Comparison of ENCODE assay signal across 1 cellular context in the genomic region with DNA sequence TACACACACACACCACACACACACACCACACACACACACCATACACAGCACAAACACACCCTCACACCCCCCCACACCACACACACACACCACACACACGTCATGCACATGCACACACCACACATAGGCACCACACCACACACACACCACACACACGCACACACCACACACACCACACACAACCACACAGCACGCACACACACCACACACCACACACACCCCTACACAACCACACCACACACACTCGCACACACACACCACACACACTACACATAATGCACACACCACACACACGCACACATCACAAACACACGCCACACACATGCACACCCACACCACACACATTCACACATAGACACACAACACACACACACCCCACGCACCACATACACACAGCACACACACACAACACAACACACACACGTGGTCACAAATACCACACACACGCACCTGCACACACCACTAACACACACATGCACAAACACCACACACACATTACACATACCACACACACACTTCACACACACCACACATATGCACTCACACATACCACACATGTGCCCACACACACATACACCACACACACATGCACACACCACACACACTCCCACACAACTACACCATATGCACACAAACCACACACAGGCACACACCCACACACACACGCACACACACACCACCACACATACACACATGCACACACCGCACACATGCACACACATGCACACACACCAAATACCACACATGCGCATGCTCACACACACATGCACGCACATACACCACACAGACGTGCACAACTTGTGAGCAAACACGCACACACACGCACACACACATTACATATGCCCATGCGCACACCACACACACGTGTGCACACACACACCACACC.
TF ChIP-seq lines count a peak whose summit lies in the region.

No MANE protein-coding gene starts in this region.

TF ChIP-seq in HepG2, 621 proteins besides CTCF, POLR2A, EP300 and RAD21 (continued from another document and continues in another):
- TF ChIP-seq, protein P1, sequence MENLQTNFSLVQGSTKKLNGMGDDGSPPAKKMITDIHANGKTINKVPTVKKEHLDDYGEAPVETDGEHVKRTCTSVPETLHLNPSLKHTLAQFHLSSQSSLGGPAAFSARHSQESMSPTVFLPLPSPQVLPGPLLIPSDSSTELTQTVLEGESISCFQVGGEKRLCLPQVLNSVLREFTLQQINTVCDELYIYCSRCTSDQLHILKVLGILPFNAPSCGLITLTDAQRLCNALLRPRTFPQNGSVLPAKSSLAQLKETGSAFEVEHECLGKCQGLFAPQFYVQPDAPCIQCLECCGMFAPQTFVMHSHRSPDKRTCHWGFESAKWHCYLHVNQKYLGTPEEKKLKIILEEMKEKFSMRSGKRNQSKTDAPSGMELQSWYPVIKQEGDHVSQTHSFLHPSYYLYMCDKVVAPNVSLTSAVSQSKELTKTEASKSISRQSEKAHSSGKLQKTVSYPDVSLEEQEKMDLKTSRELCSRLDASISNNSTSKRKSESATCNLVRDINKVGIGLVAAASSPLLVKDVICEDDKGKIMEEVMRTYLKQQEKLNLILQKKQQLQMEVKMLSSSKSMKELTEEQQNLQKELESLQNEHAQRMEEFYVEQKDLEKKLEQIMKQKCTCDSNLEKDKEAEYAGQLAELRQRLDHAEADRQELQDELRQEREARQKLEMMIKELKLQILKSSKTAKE (CRISPR knock-in tag; IDR thresholded peaks at IDR 0.05; ENCODE audit: borderline replicate concordance): 0 out of 2 replicates have a peak, but pooled peaks have one; percentile 31
- TF ChIP-seq, protein P2, sequence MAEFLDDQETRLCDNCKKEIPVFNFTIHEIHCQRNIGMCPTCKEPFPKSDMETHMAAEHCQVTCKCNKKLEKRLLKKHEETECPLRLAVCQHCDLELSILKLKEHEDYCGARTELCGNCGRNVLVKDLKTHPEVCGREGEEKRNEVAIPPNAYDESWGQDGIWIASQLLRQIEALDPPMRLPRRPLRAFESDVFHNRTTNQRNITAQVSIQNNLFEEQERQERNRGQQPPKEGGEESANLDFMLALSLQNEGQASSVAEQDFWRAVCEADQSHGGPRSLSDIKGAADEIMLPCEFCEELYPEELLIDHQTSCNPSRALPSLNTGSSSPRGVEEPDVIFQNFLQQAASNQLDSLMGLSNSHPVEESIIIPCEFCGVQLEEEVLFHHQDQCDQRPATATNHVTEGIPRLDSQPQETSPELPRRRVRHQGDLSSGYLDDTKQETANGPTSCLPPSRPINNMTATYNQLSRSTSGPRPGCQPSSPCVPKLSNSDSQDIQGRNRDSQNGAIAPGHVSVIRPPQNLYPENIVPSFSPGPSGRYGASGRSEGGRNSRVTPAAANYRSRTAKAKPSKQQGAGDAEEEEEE (CRISPR knock-in tag; IDR thresholded peaks at IDR 0.05; ENCODE audit: borderline replicate concordance): no peak
- no peak for TF ChIP-seq MAFK (conservative IDR thresholded peaks at IDR 0.05 in 1 of 2, IDR thresholded peaks at IDR 0.05 in 1 of 2; ENCODE audit: low read length in 2 of 2)
- no peak for TF ChIP-seq EZH2 (conservative IDR thresholded peaks at IDR 0.05; ENCODE audit: low read depth, low read length)
- TF ChIP-seq ZNF883 (CRISPR knock-in tag; IDR thresholded peaks at IDR 0.05; ENCODE audit: not compliant biosample characterization): no peak
- TF ChIP-seq, protein P3, sequence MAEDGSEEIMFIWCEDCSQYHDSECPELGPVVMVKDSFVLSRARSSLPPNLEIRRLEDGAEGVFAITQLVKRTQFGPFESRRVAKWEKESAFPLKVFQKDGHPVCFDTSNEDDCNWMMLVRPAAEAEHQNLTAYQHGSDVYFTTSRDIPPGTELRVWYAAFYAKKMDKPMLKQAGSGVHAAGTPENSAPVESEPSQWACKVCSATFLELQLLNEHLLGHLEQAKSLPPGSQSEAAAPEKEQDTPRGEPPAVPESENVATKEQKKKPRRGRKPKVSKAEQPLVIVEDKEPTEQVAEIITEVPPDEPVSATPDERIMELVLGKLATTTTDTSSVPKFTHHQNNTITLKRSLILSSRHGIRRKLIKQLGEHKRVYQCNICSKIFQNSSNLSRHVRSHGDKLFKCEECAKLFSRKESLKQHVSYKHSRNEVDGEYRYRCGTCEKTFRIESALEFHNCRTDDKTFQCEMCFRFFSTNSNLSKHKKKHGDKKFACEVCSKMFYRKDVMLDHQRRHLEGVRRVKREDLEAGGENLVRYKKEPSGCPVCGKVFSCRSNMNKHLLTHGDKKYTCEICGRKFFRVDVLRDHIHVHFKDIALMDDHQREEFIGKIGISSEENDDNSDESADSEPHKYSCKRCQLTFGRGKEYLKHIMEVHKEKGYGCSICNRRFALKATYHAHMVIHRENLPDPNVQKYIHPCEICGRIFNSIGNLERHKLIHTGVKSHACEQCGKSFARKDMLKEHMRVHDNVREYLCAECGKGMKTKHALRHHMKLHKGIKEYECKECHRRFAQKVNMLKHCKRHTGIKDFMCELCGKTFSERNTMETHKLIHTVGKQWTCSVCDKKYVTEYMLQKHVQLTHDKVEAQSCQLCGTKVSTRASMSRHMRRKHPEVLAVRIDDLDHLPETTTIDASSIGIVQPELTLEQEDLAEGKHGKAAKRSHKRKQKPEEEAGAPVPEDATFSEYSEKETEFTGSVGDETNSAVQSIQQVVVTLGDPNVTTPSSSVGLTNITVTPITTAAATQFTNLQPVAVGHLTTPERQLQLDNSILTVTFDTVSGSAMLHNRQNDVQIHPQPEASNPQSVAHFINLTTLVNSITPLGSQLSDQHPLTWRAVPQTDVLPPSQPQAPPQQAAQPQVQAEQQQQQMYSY (CRISPR knock-in tag; IDR thresholded peaks at IDR 0.05): no peak
- no peak for TF ChIP-seq NCOA1 (CRISPR knock-in tag; IDR thresholded peaks at IDR 0.05)
- no peak for TF ChIP-seq FOSL1 (CRISPR knock-in tag; IDR thresholded peaks at IDR 0.05; ENCODE audit: borderline replicate concordance)
- TF ChIP-seq, protein P4, sequence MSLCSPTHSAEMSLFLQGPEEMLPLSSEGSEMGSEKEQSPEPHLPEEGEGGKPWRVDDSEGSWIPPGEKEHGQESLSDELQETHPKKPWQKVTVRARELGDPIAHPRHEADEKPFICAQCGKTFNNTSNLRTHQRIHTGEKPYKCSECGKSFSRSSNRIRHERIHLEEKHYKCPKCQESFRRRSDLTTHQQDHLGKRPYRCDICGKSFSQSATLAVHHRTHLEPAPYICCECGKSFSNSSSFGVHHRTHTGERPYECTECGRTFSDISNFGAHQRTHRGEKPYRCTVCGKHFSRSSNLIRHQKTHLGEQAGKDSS (CRISPR knock-in tag; IDR thresholded peaks at IDR 0.05; ENCODE audit: borderline replicate concordance, low read depth): 0 out of 2 replicates have a peak, but pooled peaks have one; percentile 27
- TF ChIP-seq JUND (CRISPR knock-in tag; IDR thresholded peaks at IDR 0.05): no peak
- TF ChIP-seq, protein P5, sequence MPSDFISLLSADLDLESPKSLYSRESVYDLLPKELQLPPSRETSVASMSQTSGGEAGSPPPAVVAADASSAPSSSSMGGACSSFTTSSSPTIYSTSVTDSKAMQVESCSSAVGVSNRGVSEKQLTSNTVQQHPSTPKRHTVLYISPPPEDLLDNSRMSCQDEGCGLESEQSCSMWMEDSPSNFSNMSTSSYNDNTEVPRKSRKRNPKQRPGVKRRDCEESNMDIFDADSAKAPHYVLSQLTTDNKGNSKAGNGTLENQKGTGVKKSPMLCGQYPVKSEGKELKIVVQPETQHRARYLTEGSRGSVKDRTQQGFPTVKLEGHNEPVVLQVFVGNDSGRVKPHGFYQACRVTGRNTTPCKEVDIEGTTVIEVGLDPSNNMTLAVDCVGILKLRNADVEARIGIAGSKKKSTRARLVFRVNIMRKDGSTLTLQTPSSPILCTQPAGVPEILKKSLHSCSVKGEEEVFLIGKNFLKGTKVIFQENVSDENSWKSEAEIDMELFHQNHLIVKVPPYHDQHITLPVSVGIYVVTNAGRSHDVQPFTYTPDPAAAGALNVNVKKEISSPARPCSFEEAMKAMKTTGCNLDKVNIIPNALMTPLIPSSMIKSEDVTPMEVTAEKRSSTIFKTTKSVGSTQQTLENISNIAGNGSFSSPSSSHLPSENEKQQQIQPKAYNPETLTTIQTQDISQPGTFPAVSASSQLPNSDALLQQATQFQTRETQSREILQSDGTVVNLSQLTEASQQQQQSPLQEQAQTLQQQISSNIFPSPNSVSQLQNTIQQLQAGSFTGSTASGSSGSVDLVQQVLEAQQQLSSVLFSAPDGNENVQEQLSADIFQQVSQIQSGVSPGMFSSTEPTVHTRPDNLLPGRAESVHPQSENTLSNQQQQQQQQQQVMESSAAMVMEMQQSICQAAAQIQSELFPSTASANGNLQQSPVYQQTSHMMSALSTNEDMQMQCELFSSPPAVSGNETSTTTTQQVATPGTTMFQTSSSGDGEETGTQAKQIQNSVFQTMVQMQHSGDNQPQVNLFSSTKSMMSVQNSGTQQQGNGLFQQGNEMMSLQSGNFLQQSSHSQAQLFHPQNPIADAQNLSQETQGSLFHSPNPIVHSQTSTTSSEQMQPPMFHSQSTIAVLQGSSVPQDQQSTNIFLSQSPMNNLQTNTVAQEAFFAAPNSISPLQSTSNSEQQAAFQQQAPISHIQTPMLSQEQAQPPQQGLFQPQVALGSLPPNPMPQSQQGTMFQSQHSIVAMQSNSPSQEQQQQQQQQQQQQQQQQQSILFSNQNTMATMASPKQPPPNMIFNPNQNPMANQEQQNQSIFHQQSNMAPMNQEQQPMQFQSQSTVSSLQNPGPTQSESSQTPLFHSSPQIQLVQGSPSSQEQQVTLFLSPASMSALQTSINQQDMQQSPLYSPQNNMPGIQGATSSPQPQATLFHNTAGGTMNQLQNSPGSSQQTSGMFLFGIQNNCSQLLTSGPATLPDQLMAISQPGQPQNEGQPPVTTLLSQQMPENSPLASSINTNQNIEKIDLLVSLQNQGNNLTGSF (CRISPR knock-in tag; IDR thresholded peaks at IDR 0.05): no peak
- no peak for TF ChIP-seq ZNF557 (CRISPR knock-in tag; IDR thresholded peaks at IDR 0.05)
- no peak for TF ChIP-seq SIX1 (CRISPR knock-in tag; IDR thresholded peaks at IDR 0.05; ENCODE audit: borderline replicate concordance)
- TF ChIP-seq NBN (conservative IDR thresholded peaks at IDR 0.05): peak; percentile 84; the same call in 1 of the 2 replicates
- TF ChIP-seq ZNF253 (CRISPR knock-in tag; IDR thresholded peaks at IDR 0.05; ENCODE audit: borderline replicate concordance): 0 out of 2 replicates have a peak, but pooled peaks have one; percentile 54
- no peak for TF ChIP-seq FOXC1 (CRISPR knock-in tag; IDR thresholded peaks at IDR 0.05; ENCODE audit: borderline replicate concordance)
- no peak for TF ChIP-seq EHMT2 (IDR thresholded peaks at IDR 0.05; ENCODE audit: borderline replicate concordance, low read depth, low read length)
- peak; percentile 70; the same call in 1 of the 2 replicates for TF ChIP-seq ATM (IDR thresholded peaks at IDR 0.05; ENCODE audit: borderline replicate concordance)
- TF ChIP-seq, protein P6, sequence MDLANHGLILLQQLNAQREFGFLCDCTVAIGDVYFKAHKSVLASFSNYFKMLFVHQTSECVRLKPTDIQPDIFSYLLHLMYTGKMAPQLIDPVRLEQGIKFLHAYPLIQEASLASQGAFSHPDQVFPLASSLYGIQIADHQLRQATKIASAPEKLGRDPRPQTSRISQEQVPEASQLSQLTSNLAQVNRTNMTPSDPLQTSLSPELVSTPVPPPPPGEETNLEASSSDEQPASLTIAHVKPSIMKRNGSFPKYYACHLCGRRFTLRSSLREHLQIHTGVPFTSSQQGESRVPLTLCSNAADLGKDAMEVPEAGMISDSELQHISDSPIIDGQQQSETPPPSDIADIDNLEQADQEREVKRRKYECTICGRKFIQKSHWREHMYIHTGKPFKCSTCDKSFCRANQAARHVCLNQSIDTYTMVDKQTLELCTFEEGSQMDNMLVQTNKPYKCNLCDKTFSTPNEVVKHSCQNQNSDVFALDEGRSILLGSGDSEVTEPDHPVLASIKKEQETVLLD (CRISPR knock-in tag; IDR thresholded peaks at IDR 0.05; ENCODE audit: low read depth): 0 out of 2 replicates have a peak, but pooled peaks have one; percentile 20
- no peak for TF ChIP-seq SAP130 (CRISPR knock-in tag; IDR thresholded peaks at IDR 0.05; ENCODE audit: low read depth)
- no peak for TF ChIP-seq ZNF446 (CRISPR knock-in tag; IDR thresholded peaks at IDR 0.05)
- no peak for TF ChIP-seq NR1H2 (CRISPR knock-in tag; IDR thresholded peaks at IDR 0.05; ENCODE audit: borderline replicate concordance, low read depth)
- no peak for TF ChIP-seq ZSCAN20 (CRISPR knock-in tag; IDR thresholded peaks at IDR 0.05; ENCODE audit: borderline replicate concordance)
- TF ChIP-seq, protein P7, sequence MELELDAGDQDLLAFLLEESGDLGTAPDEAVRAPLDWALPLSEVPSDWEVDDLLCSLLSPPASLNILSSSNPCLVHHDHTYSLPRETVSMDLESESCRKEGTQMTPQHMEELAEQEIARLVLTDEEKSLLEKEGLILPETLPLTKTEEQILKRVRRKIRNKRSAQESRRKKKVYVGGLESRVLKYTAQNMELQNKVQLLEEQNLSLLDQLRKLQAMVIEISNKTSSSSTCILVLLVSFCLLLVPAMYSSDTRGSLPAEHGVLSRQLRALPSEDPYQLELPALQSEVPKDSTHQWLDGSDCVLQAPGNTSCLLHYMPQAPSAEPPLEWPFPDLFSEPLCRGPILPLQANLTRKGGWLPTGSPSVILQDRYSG (CRISPR knock-in tag; IDR thresholded peaks at IDR 0.05): no peak
- TF ChIP-seq, protein P8, sequence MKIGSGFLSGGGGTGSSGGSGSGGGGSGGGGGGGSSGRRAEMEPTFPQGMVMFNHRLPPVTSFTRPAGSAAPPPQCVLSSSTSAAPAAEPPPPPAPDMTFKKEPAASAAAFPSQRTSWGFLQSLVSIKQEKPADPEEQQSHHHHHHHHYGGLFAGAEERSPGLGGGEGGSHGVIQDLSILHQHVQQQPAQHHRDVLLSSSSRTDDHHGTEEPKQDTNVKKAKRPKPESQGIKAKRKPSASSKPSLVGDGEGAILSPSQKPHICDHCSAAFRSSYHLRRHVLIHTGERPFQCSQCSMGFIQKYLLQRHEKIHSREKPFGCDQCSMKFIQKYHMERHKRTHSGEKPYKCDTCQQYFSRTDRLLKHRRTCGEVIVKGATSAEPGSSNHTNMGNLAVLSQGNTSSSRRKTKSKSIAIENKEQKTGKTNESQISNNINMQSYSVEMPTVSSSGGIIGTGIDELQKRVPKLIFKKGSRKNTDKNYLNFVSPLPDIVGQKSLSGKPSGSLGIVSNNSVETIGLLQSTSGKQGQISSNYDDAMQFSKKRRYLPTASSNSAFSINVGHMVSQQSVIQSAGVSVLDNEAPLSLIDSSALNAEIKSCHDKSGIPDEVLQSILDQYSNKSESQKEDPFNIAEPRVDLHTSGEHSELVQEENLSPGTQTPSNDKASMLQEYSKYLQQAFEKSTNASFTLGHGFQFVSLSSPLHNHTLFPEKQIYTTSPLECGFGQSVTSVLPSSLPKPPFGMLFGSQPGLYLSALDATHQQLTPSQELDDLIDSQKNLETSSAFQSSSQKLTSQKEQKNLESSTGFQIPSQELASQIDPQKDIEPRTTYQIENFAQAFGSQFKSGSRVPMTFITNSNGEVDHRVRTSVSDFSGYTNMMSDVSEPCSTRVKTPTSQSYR (CRISPR knock-in tag; IDR thresholded peaks at IDR 0.05; ENCODE audit: borderline replicate concordance): no peak
- TF ChIP-seq ELF4 (CRISPR knock-in tag; IDR thresholded peaks at IDR 0.05; ENCODE audit: borderline replicate concordance): no peak
- no peak for TF ChIP-seq KAT8 (CRISPR knock-in tag; IDR thresholded peaks at IDR 0.05)
- TF ChIP-seq ZC3H4 (CRISPR knock-in tag; IDR thresholded peaks at IDR 0.05; ENCODE audit: borderline replicate concordance): no peak
- no peak for TF ChIP-seq KDM2A (CRISPR knock-in tag; IDR thresholded peaks at IDR 0.05; ENCODE audit: borderline replicate concordance, low read depth)
- no peak for TF ChIP-seq CREB1 (IDR thresholded peaks at IDR 0.05)
- no peak for TF ChIP-seq CREB1 (CRISPR knock-in tag; IDR thresholded peaks at IDR 0.05)
- no peak for TF ChIP-seq PHF21A (CRISPR knock-in tag; IDR thresholded peaks at IDR 0.05)
